In the genomic region with DNA sequence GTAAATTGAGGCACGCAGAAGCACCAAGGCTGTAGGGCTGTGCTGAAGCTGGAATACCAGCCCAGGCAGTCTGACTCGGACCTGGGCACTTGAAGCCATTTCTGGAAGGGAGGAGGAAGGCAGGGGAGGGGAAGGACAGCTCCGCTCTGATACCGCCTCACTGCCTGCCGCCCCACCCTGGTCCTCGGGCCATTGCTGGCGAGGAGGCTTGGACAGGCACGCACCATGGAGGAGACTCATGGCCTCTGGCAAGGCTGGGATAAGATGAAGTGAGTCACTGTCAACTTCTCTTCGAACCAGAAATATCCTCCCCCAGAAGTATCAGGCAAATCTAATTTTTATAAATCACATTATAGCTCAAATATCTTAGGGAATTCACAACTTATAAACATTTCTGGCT, we compare ENCODE assay signal across 23 cellular contexts.
"Had no signal": no experiment of that assay in that cellular context is flagged by ENCODE, and none has a peak within 500 bp of the region (broad histone marks: within the 10 kb centered on the region; RNA-seq: fewer than 3 reads in every experiment).

No MANE protein-coding gene starts in this region.

- H3K79me2 ChIP-seq: hepatocyte had no signal

- H3K4me3 ChIP-seq: coronary artery, esophagus muscularis mucosa, hepatocyte, lung, prostate gland, right atrium auricular region, thyroid gland had no signal

- H3K4me3 Mint-ChIP-seq: activated CD4-positive, alpha-beta T cell treated with anti-CD3 and anti-CD28 coated beads, Interleukin-2, amount 10 ng/mL, durations not matched to agents 24 days and 14 days; activated CD8-positive, alpha-beta T cell treated with anti-CD3 and anti-CD28 coated beads for 36 hours; nephron progenitor cell; T-cell had no signal

- H3K27me3 Mint-ChIP-seq: activated CD8-positive, alpha-beta T cell treated with anti-CD3 and anti-CD28 coated beads for 36 hours; T-cell had no signal

- DNase-seq: activated CD4-positive, alpha-beta T cell treated with anti-CD3 and anti-CD28 coated beads, Interleukin-2, amount 10 ng/mL, durations not matched to agents 24 days and 14 days; activated CD4-positive, CD25-positive, alpha-beta regulatory T cell; activated CD8-positive, alpha-beta T cell treated with anti-CD3 and anti-CD28 coated beads for 36 hours; activated naive CD4-positive, alpha-beta T cell treated with anti-CD3 and anti-CD28 coated beads, Interleukin-2, amount 50 U/mL, for 16 hours; activated T-cell treated with anti-CD3 and anti-CD28 coated beads, Interleukin-2, amount 50 U/mL, for 1 hour; aorta; brain microvascular endothelial cell; left cardiac atrium; nephron progenitor cell; occipital lobe; stimulated activated CD4-positive, alpha-beta T cell treated with anti-CD3 and anti-CD28 coated beads, Interleukin-12 subunit alpha, Interleukin-12 subunit beta, amount 100 ng/mL, for 4 hours; stimulated activated CD4-positive, alpha-beta T cell treated with anti-CD3 and anti-CD28 coated beads, Interleukin-2, amount 100 ng/mL, for 24 hours; stimulated activated naive CD4-positive, alpha-beta T cell treated with Interleukin-2 at 50 U/mL for 16 hours; T-cell; T-helper 9 cell; thyroid gland had no signal

- H3K4me2 ChIP-seq: hepatocyte had no signal

- H2AFZ ChIP-seq: hepatocyte had no signal

- H3K27ac ChIP-seq: brain microvascular endothelial cell, coronary artery, esophagus muscularis mucosa, hepatocyte, prostate gland, right atrium auricular region, thyroid gland had no signal

- H3K9me3 Mint-ChIP-seq: activated CD4-positive, alpha-beta T cell treated with anti-CD3 and anti-CD28 coated beads, Interleukin-2, amount 10 ng/mL, durations not matched to agents 24 days and 14 days; activated CD8-positive, alpha-beta T cell treated with anti-CD3 and anti-CD28 coated beads for 36 hours; activated T-helper 2 cell treated with anti-CD3 and anti-CD28 coated beads, Interferon-gamma antibody, Interleukin-2, Interleukin-4, amounts not matched to agents 10 μg/mL and 5 μg/mL and 100 μg/mL, durations not matched to agents 14 hours and 24 hours and 36 hours; nephron progenitor cell; T-cell had no signal

- H3K36me3 ChIP-seq: brain microvascular endothelial cell, esophagus muscularis mucosa, prostate gland, right atrium auricular region, thyroid gland had no signal

- H3K36me3 Mint-ChIP-seq: T-cell had no signal

- H3K27me3 ChIP-seq: brain microvascular endothelial cell, hepatocyte, right atrium auricular region, thyroid gland had no signal

- H3K9me3 ChIP-seq: esophagus muscularis mucosa, prostate gland, right atrium auricular region, thyroid gland had no signal

- H3K27ac Mint-ChIP-seq: activated CD4-positive, alpha-beta T cell treated with anti-CD3 and anti-CD28 coated beads, Interleukin-2, amount 10 ng/mL, durations not matched to agents 24 days and 14 days; activated CD8-positive, alpha-beta T cell treated with anti-CD3 and anti-CD28 coated beads for 36 hours; activated T-helper 2 cell treated with anti-CD3 and anti-CD28 coated beads, Interferon-gamma antibody, Interleukin-2, Interleukin-4, amounts not matched to agents 10 μg/mL and 5 μg/mL and 100 μg/mL, durations not matched to agents 14 hours and 24 hours and 36 hours; nephron progenitor cell; T-cell had no signal

- ATAC-seq: activated CD8-positive, alpha-beta T cell treated with anti-CD3 and anti-CD28 coated beads for 36 hours; left cardiac atrium; T-cell had no signal

- H3K4me1 ChIP-seq: esophagus muscularis mucosa, right atrium auricular region, thyroid gland had no signal
